Comparison of ENCODE assay signal across 8 cellular contexts in the genomic region with DNA sequence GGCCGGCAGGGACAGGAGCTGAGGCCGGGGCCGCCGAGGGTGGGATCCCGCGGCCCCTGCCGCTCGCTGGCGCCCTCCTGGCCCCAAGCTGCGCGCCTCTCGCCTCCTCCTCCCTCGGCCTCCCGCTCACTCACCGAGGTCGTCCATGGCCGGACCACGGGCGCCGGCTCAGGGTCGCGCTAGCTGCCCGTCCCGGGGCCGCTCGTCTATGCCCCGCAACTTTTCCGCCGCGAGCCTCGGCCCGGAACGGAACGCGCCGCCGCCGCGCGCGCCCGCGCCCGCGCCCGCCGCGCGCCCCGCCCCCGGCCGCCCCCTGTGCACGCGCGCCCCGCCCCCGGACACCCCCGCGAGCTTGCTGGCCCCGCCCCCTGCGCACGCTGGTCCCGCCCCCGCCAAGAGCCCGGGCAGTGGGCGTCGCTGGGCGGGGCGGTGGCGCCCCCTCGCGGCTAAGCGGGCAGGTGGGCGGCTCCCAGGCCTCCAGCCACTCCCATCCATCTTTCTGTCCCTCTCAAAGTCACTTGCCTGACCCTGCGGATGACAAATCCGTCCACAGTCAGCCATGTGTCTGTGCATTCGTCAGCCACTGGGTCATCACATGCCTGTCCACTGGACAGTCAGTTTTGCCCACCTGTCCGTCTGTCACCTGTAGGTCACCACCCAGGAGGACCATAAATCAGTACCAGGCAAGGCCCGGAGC. TPM values are rescaled to one million over a fixed set of nuclear protein-coding genes. Genes with fewer than 3 reads are reported as not detected.
DNase-seq lines count a peak whose midpoint lies in the region; TF ChIP-seq lines count a peak whose summit lies in the region.

TSS of gene PXN (minus strand) at position 248 of the 697 bp plus-strand sequence. CDS start at position 147, 101 bp downstream.

- peak; percentile 46 for TF ChIP-seq CTCF in GM06990 (IDR thresholded peaks at IDR 0.05; ENCODE audit: insufficient read depth, low read length, poor library complexity, severe bottlenecking)
- TF ChIP-seq CTCF in HEK293 (tag by site-specific recombination; IDR thresholded peaks at IDR 0.05), result peak; percentile 69
- peak; percentile 59 to 89 (median 77) for TF ChIP-seq CTCF in ascending aorta (IDR thresholded peaks at IDR 0.05)

- peaks cover 4% of the 10 kb centered on the region; the same call in 1 of the 2 replicates for H3K4me1 ChIP-seq in HEK293 (ENCODE audit: control insufficient read depth, insufficient read depth, low read length)
- peaks cover 5 to 17% of the 10 kb centered on the region in 2 donors for H3K4me1 ChIP-seq in ascending aorta

- H3K27ac ChIP-seq in HEK293 (ENCODE audit: extremely low read depth, low read depth, low read length) (peak within 1 kb of the TSS; percentile 65; the same call in 1 of the 2 replicates), ascending aorta (peak within 1 kb of the TSS; percentile 90 to 95)

- intact Hi-C loops in ascending aorta (cut with DNase I), result loop anchor here (1.0 to 2.0 kb wide), 3 partner anchors 26 to 65 kb away; partner anchors contain the start of genes RNU4-2 and RPLP0

- H3K36me3 ChIP-seq in GM06990 (ENCODE audit: control insufficient read depth, insufficient read depth, low read length) (no peaks in the 10 kb centered on the region), HEK293 (ENCODE audit: control insufficient read depth in 2 of 2, insufficient read depth in 1 of 2, low read length in 2 of 2) (no peaks in the 10 kb centered on the region), ascending aorta (no peaks in the 10 kb centered on the region)

- H3K27me3 ChIP-seq in GM06990 (replicated peaks; ENCODE audit: control insufficient read depth, insufficient read depth, low read length) (no peaks in the 10 kb centered on the region), ascending aorta (no peaks in the 10 kb centered on the region)

- POLR2A ChIA-PET in HEK293 (lab: Yijun Ruan, JAX), result interaction anchor here (0.5 to 8.6 kb wide), 12 partner anchors 9 to 306 kb away, joined by 3 to 126 read pairs (median 5); partner anchors contain the start of genes RNU4-2 and RPLP0

- DNase-seq in GM06990 (ENCODE audit: extremely low read depth, insufficient read length) (peak; percentile 84), NCI-H1105 treated with DMSO at 0.1 percent for 48 hours (lab: John Stamatoyannopoulos, UW) (peak; percentile 65), T-helper 22 cell (ENCODE audit: low read depth) (peak; percentile 81), ascending aorta (ENCODE audit: low spot score in 2 of 2) (peak in 1 of 2 donors; percentile 93), hepatic stellate cell (ENCODE audit: low spot score) (peak; percentile 90), retina (peak; percentile 89), GF-D8 (lab: John Stamatoyannopoulos, UW) (no peak)

- CTCF ChIA-PET in HEK293 (lab: Yijun Ruan, JAX), result interaction anchor here (0.5 to 16.4 kb wide), 26 partner anchors 9 to 1809 kb away, joined by 3 to 581 read pairs (median 4); partner anchors contain the start of gene RPLP0

- H3K9me3 ChIP-seq in HEK293 (ENCODE audit: control insufficient read depth, insufficient read depth, low read depth, low read length) (no peaks in the 10 kb centered on the region), ascending aorta (no peaks in the 10 kb centered on the region)

- H3K4me3 ChIP-seq in GM06990 (replicated peaks; ENCODE audit: low read depth, low read length) (peak within 1 kb of the TSS; percentile 69), HEK293 (ENCODE audit: low read depth, low read length) (peak within 1 kb of the TSS; percentile 90), ascending aorta (peak within 1 kb of the TSS; percentile 97 to 98)

TF ChIP-seq in HEK293, 187 proteins besides CTCF, POLR2A, EP300 and RAD21 (continues in another document):
- TF ChIP-seq ZFP37 (tag by site-specific recombination; IDR thresholded peaks at IDR 0.05) (no peak), ZNF175 (tag by site-specific recombination; IDR thresholded peaks at IDR 0.05) (no peak), ZSCAN30 (tag by site-specific recombination; IDR thresholded peaks at IDR 0.05) (peak; percentile 53), TCF7L2 (IDR thresholded peaks at IDR 0.05; ENCODE audit: borderline replicate concordance, low read depth, low read length) (no peak), ZEB2 (tag by site-specific recombination; IDR thresholded peaks at IDR 0.05) (0 out of 2 replicates have a peak, but pooled peaks have one; percentile 47), EGR2 (tag by site-specific recombination; IDR thresholded peaks at IDR 0.05; ENCODE audit: low read depth) (peak; percentile 73; the same call in 1 of the 2 replicates), ZBTB17 (tag by site-specific recombination; IDR thresholded peaks at IDR 0.05) (peak; percentile 34; the same call in 1 of the 2 replicates), SCRT2 (tag by site-specific recombination; IDR thresholded peaks at IDR 0.05) (peak; percentile 89), KLF8 (tag by site-specific recombination; IDR thresholded peaks at IDR 0.05) (peak; percentile 51; the same call in 1 of the 2 replicates), HOXD13 (CRISPR knock-in tag; IDR thresholded peaks at IDR 0.05; ENCODE audit: borderline replicate concordance) (no peak), ZNF654 (tag by site-specific recombination; IDR thresholded peaks at IDR 0.05; ENCODE audit: low read depth) (peak; percentile 54), KLF16 (tag by site-specific recombination; IDR thresholded peaks at IDR 0.05) (peak; percentile 78; the same call in 1 of the 2 replicates), HOXA7 (CRISPR knock-in tag; IDR thresholded peaks at IDR 0.05; ENCODE audit: borderline replicate concordance) (no peak), ZBTB21 (tag by site-specific recombination; IDR thresholded peaks at IDR 0.05) (no peak), ZBTB26 (tag by site-specific recombination; optimal IDR thresholded peaks at IDR 0.05) (peak; percentile 63), ZNF518A (tag by site-specific recombination; conservative IDR thresholded peaks at IDR 0.05; ENCODE audit: low read depth) (no peak), SCRT1 (tag by site-specific recombination; IDR thresholded peaks at IDR 0.05; ENCODE audit: borderline replicate concordance) (peak; percentile 85), SP3 (tag by site-specific recombination; IDR thresholded peaks at IDR 0.05) (peak; percentile 80), MEIS1 (CRISPR knock-in tag; IDR thresholded peaks at IDR 0.05; ENCODE audit: borderline replicate concordance) (no peak)
- TF ChIP-seq, protein P1, sequence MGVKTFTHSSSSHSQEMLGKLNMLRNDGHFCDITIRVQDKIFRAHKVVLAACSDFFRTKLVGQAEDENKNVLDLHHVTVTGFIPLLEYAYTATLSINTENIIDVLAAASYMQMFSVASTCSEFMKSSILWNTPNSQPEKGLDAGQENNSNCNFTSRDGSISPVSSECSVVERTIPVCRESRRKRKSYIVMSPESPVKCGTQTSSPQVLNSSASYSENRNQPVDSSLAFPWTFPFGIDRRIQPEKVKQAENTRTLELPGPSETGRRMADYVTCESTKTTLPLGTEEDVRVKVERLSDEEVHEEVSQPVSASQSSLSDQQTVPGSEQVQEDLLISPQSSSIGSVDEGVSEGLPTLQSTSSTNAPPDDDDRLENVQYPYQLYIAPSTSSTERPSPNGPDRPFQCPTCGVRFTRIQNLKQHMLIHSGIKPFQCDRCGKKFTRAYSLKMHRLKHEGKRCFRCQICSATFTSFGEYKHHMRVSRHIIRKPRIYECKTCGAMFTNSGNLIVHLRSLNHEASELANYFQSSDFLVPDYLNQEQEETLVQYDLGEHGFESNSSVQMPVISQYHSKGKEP (tag by site-specific recombination; IDR thresholded peaks at IDR 0.05), result no peak

RNA-seq across cellular contexts. Expression of gene PXN, which starts in this region (rescaled TPM):
- 282 TPM for total RNA-seq in ascending aorta
